ENCODE assay signal across 1 cellular context in genomic region chr16:87918314-87918713, GRCh38.
TF ChIP-seq lines count a peak whose summit lies in the region.

No MANE protein-coding gene starts in this region.

TF ChIP-seq in K562, 482 proteins besides CTCF, POLR2A, EP300 and RAD21 (continued from another document):
- no peak for TF ChIP-seq ZNF512 (tag; IDR thresholded peaks at IDR 0.05)
- no peak for TF ChIP-seq GATA2 (CRISPR knock-in tag; IDR thresholded peaks at IDR 0.05)
- TF ChIP-seq RHOXF2B (CRISPR knock-in tag; conservative IDR thresholded peaks at IDR 0.05): no peak
- no peak for TF ChIP-seq ZNF668 (CRISPR knock-in tag; IDR thresholded peaks at IDR 0.05)
- no peak for TF ChIP-seq HNRNPLL (IDR thresholded peaks at IDR 0.05; ENCODE audit: low read depth, low read length, poor library complexity, severe bottlenecking)
- TF ChIP-seq ARID1B (IDR thresholded peaks at IDR 0.05): no peak
- no peak for TF ChIP-seq ZBTB40 (IDR thresholded peaks at IDR 0.05)
- TF ChIP-seq ZBTB40 (CRISPR knock-in tag; IDR thresholded peaks at IDR 0.05): no peak
- TF ChIP-seq MYNN (IDR thresholded peaks at IDR 0.05): no peak
- no peak for TF ChIP-seq MYNN (CRISPR knock-in tag; IDR thresholded peaks at IDR 0.05)
- no peak for TF ChIP-seq RBM39 (optimal IDR thresholded peaks at IDR 0.05; ENCODE audit: low read depth, low read length)
- TF ChIP-seq ZNF518B (CRISPR knock-in tag; IDR thresholded peaks at IDR 0.05): no peak
- no peak for TF ChIP-seq KDM5B (IDR thresholded peaks at IDR 0.05; ENCODE audit: insufficient replicate concordance, low read depth, low read length)
- no peak for TF ChIP-seq CREB1 (IDR thresholded peaks at IDR 0.05)
- TF ChIP-seq CREB1 (CRISPR knock-in tag; IDR thresholded peaks at IDR 0.05): no peak
- TF ChIP-seq YBX1 (IDR thresholded peaks at IDR 0.05): no peak
- TF ChIP-seq ILF3 (IDR thresholded peaks at IDR 0.05; ENCODE audit: borderline replicate concordance): no peak
- no peak for TF ChIP-seq CREB3L1 (IDR thresholded peaks at IDR 0.05; ENCODE audit: borderline replicate concordance, low read depth)
- TF ChIP-seq SMAD1 (IDR thresholded peaks at IDR 0.05; ENCODE audit: low read depth, low read length, partially characterized antibody): no peak
- no peak for TF ChIP-seq HOMEZ (CRISPR knock-in tag; IDR thresholded peaks at IDR 0.05)
- TF ChIP-seq ZNF282 (CRISPR knock-in tag; IDR thresholded peaks at IDR 0.05): no peak
